22 cellular contexts compared by ENCODE assay signal in genomic region chr13:27808866-27809546, GRCh38. TPM values are rescaled to one million over a fixed set of nuclear protein-coding genes. Genes with fewer than 3 reads are reported as not detected.
"Had no signal": no experiment of that assay in that cellular context is flagged by ENCODE, and none has a peak within 500 bp of the region (broad histone marks: within the 10 kb centered on the region; RNA-seq: fewer than 3 reads in every experiment).

No MANE protein-coding gene starts in this region.

- H3K9me3 ChIP-seq: thyroid gland had no signal

- ATAC-seq: activated CD4-positive, CD25-positive, alpha-beta regulatory T cell treated with anti-CD3 and anti-CD28 coated beads, Interleukin-2, amount 50 U/mL, for 24 hours; activated naive CD8-positive, alpha-beta T cell treated with anti-CD3 and anti-CD28 coated beads, Interleukin-2, amount 50 U/mL, for 24 hours; stimulated activated memory B cell treated with anti-CD40 and anti-IgM and Interleukin-4, amounts not matched to agents 10 μg/mL and 1 μg/mL and 100 μg/mL, for 72 hours had no signal

- H3K4me1 ChIP-seq: thyroid gland had no signal

- H3K36me3 ChIP-seq: thyroid gland had no signal

- H3K27ac ChIP-seq: thyroid gland had no signal

- H3K4me3 ChIP-seq: thyroid gland had no signal

- DNase-seq: activated CD4-positive, alpha-beta T cell treated with anti-CD3 and anti-CD28 coated beads, Interleukin-2, amount 50 U/mL, for 1 hour; activated naive CD4-positive, alpha-beta T cell treated with anti-CD3 and anti-CD28 coated beads for 36 hours; activated naive CD8-positive, alpha-beta T cell treated with anti-CD3 and anti-CD28 coated beads, Interleukin-2, amount 50 U/mL, for 24 hours; activated T-cell treated with anti-CD3 and anti-CD28 coated beads for 4 hours; aorta; erythroblast; glutamatergic neuron; hypothalamus; nephron progenitor cell; occipital lobe; stimulated activated CD4-positive, alpha-beta T cell treated with anti-CD3 and anti-CD28 coated beads, Interleukin-2, amount 100 ng/mL, for 48 hours; thyroid gland had no signal

RNA-seq across cellular contexts. Expression of gene GSX1, which starts 16.7 kb away (rescaled TPM):
- total RNA-seq: activated CD8-positive, alpha-beta memory T cell treated with anti-CD3 and anti-CD28 coated beads for 36 hours; activated naive CD4-positive, alpha-beta T cell treated with anti-CD3 and anti-CD28 coated beads for 36 hours; aorta; dermis microvascular lymphatic vessel endothelial cell; kidney epithelial cell; liver; mesenteric fat pad; occipital lobe; posterior vena cava; skeletal muscle tissue; thyroid gland; urinary bladder had no signal
- polyA plus RNA-seq: aorta, liver, urinary bladder had no signal
